In genomic region chr21:38120984-38121855, GRCh38 we compare ENCODE assay signal across 1 cellular context.
TF ChIP-seq lines count a peak whose summit lies in the region.

No MANE protein-coding gene starts in this region.

TF ChIP-seq in K562, 482 proteins besides CTCF, POLR2A, EP300 and RAD21 (continued from another document):
- TF ChIP-seq ZHX1 (conservative IDR thresholded peaks at IDR 0.05; ENCODE audit: low read length) (no peak; the same call in 1 of the 2 replicates), TEAD1 (CRISPR knock-in tag; IDR thresholded peaks at IDR 0.05) (peak in 1 of 2 experiments; percentile 57; a peak in 1 of 4 replicates), RBM25 (IDR thresholded peaks at IDR 0.05; ENCODE audit: low read depth, low read length, severe bottlenecking) (peak; percentile 79), ZNF274 (IDR thresholded peaks at IDR 0.05; ENCODE audit: borderline replicate concordance, low read depth, low read length) (no peak), ESRRA (IDR thresholded peaks at IDR 0.05; ENCODE audit: borderline replicate concordance, low read depth) (peak; percentile 15; the same call in 1 of the 2 replicates), KLF10 (CRISPR knock-in tag; IDR thresholded peaks at IDR 0.05) (no peak), GATAD2A (IDR thresholded peaks at IDR 0.05) (peak; percentile 37; the same call in 1 of the 2 replicates), ZNF217 (CRISPR knock-in tag; IDR thresholded peaks at IDR 0.05) (0 out of 2 replicates have a peak, but pooled peaks have one; percentile 61), POLR2AphosphoS2 (IDR thresholded peaks at IDR 0.05; ENCODE audit: low read length) (peak; percentile 93; the same call in 1 of the 2 replicates), LCOR (CRISPR knock-in tag; IDR thresholded peaks at IDR 0.05) (peak; percentile 62; the same call in 1 of the 2 replicates), ARID3A (IDR thresholded peaks at IDR 0.05; ENCODE audit: borderline replicate concordance, low read depth, low read length) (peak; percentile 75), SMARCE1 (IDR thresholded peaks at IDR 0.05) (peak; percentile 42), CHCHD3 (CRISPR knock-in tag; IDR thresholded peaks at IDR 0.05) (0 out of 2 replicates have a peak, but pooled peaks have one; percentile 52), ZBTB2 (IDR thresholded peaks at IDR 0.05) (peak; percentile 20; the same call in 1 of the 2 replicates), ZNF384 (IDR thresholded peaks at IDR 0.05; ENCODE audit: low read depth, low read length) (no peak), TAF1 (IDR thresholded peaks at IDR 0.05; ENCODE audit: control insufficient read depth, extremely low read depth, insufficient read depth, low read length, severe bottlenecking) (peak; percentile 93), RB1 (IDR thresholded peaks at IDR 0.05; ENCODE audit: low read depth) (peak; percentile 60), FOXM1 (IDR thresholded peaks at IDR 0.05; ENCODE audit: low read depth) (peak; percentile 29), FOXM1 (CRISPR knock-in tag; IDR thresholded peaks at IDR 0.05; ENCODE audit: low read depth) (no peak), TFE3 (CRISPR knock-in tag; IDR thresholded peaks at IDR 0.05) (no peak), SAFB (IDR thresholded peaks at IDR 0.05; ENCODE audit: borderline replicate concordance, low read depth, low read length) (0 out of 2 replicates have a peak, but pooled peaks have one; percentile 21), ELF4 (CRISPR knock-in tag; IDR thresholded peaks at IDR 0.05) (peak; percentile 73), EP400 (IDR thresholded peaks at IDR 0.05) (peak; percentile 94), KDM5B (IDR thresholded peaks at IDR 0.05; ENCODE audit: insufficient replicate concordance, low read depth, low read length) (peak; percentile 97)
- TF ChIP-seq, protein P1, sequence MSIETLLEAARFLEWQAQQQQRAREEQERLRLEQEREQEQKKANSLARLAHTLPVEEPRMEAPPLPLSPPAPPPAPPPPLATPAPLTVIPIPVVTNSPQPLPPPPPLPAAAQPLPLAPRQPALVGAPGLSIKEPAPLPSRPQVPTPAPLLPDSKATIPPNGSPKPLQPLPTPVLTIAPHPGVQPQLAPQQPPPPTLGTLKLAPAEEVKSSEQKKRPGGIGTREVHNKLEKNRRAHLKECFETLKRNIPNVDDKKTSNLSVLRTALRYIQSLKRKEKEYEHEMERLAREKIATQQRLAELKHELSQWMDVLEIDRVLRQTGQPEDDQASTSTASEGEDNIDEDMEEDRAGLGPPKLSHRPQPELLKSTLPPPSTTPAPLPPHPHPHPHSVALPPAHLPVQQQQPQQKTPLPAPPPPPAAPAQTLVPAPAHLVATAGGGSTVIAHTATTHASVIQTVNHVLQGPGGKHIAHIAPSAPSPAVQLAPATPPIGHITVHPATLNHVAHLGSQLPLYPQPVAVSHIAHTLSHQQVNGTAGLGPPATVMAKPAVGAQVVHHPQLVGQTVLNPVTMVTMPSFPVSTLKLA (conservative IDR thresholded peaks at IDR 0.05) = peak; percentile 66 to 75
- TF ChIP-seq, protein P2, sequence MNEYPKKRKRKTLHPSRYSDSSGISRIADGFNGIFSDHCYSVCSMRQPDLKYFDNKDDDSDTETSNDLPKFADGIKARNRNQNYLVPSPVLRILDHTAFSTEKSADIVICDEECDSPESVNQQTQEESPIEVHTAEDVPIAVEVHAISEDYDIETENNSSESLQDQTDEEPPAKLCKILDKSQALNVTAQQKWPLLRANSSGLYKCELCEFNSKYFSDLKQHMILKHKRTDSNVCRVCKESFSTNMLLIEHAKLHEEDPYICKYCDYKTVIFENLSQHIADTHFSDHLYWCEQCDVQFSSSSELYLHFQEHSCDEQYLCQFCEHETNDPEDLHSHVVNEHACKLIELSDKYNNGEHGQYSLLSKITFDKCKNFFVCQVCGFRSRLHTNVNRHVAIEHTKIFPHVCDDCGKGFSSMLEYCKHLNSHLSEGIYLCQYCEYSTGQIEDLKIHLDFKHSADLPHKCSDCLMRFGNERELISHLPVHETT (CRISPR knock-in tag; conservative IDR thresholded peaks at IDR 0.05 in 1 of 2, IDR thresholded peaks at IDR 0.05 in 1 of 2) = 0 out of 4 replicates have a peak, but pooled peaks of 1 of the 2 experiments have one; percentile 43
- TF ChIP-seq, protein P3, sequence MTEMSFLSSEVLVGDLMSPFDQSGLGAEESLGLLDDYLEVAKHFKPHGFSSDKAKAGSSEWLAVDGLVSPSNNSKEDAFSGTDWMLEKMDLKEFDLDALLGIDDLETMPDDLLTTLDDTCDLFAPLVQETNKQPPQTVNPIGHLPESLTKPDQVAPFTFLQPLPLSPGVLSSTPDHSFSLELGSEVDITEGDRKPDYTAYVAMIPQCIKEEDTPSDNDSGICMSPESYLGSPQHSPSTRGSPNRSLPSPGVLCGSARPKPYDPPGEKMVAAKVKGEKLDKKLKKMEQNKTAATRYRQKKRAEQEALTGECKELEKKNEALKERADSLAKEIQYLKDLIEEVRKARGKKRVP (CRISPR knock-in tag; IDR thresholded peaks at IDR 0.05) = peak; percentile 48; the same call in 1 of the 2 replicates
- TF ChIP-seq, protein P4, sequence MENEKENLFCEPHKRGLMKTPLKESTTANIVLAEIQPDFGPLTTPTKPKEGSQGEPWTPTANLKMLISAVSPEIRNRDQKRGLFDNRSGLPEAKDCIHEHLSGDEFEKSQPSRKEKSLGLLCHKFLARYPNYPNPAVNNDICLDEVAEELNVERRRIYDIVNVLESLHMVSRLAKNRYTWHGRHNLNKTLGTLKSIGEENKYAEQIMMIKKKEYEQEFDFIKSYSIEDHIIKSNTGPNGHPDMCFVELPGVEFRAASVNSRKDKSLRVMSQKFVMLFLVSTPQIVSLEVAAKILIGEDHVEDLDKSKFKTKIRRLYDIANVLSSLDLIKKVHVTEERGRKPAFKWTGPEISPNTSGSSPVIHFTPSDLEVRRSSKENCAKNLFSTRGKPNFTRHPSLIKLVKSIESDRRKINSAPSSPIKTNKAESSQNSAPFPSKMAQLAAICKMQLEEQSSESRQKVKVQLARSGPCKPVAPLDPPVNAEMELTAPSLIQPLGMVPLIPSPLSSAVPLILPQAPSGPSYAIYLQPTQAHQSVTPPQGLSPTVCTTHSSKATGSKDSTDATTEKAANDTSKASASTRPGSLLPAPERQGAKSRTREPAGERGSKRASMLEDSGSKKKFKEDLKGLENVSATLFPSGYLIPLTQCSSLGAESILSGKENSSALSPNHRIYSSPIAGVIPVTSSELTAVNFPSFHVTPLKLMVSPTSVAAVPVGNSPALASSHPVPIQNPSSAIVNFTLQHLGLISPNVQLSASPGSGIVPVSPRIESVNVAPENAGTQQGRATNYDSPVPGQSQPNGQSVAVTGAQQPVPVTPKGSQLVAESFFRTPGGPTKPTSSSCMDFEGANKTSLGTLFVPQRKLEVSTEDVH (IDR thresholded peaks at IDR 0.05; ENCODE audit: low read depth, partially characterized antibody) = peak; percentile 53
- TF ChIP-seq, protein P5, sequence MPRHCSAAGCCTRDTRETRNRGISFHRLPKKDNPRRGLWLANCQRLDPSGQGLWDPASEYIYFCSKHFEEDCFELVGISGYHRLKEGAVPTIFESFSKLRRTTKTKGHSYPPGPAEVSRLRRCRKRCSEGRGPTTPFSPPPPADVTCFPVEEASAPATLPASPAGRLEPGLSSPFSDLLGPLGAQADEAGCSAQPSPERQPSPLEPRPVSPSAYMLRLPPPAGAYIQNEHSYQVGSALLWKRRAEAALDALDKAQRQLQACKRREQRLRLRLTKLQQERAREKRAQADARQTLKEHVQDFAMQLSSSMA (CRISPR knock-in tag; IDR thresholded peaks at IDR 0.05) = no peak
- TF ChIP-seq, protein P6, sequence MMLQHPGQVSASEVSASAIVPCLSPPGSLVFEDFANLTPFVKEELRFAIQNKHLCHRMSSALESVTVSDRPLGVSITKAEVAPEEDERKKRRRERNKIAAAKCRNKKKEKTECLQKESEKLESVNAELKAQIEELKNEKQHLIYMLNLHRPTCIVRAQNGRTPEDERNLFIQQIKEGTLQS (IDR thresholded peaks at IDR 0.05) = 0 out of 2 replicates have a peak, but pooled peaks have one; percentile 41
- TF ChIP-seq, protein P6 (CRISPR knock-in tag; conservative IDR thresholded peaks at IDR 0.05) = no peak
